8 cellular contexts compared by ENCODE assay signal in the genomic region with DNA sequence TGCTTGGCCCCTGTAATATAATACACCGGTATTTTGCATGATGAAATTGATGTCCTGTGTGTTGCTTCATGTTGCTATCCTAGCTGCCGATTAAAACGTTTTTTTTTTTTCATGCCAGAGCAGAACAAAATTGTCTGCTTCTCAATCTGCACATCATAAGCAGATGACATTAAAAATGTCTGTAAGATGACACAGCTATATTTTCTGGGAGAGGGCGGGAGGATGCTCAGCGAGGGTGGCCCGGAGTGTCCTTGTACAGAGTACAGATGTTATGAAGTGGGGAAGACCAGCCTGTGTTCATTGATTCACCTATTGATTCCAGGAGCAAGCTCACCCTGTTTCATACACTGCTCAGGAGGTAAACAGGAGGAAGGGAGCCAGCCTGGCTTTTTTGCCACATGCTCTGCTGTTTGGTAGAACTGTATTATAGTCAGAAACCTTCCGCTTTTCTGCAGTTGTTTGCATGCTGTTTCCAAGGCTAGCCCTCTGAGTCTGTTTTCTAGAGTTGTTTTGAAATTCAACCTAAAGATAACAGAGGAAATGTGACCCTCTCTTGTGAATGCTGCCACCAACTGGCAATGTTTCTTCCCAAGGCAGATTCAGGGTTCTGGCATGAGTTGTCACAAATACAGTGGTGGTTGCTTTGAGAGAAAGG. TPM values are rescaled to one million over a fixed set of nuclear protein-coding genes. Genes with fewer than 3 reads are reported as not detected.
A peak's percentile ranks its signal among the peaks of the same experiment; 100 is the strongest.
DNase-seq lines count a peak whose midpoint lies in the region; ATAC-seq, FAIRE-seq and TF ChIP-seq lines count a peak whose summit lies in the region.

No MANE protein-coding gene starts in this region.

- H3K4me2 ChIP-seq in A549, result peak overlapping the region; percentile 71

- H3K4me1 ChIP-seq in A549, result peaks cover 36% of the 10 kb centered on the region

- no peak overlapping the region for H3K4me3 ChIP-seq in A549
- no peak overlapping the region for H3K4me3 ChIP-seq in WI38 (ENCODE audit: low read depth, low read length)

- no peak for TF ChIP-seq EP300 in A549 (IDR thresholded peaks at IDR 0.05)

- WGBS in A549 (ENCODE audit: missing lambda C conversion rate), result 4% methylated on average over 7 of the region's 7 CpGs

- peak; percentile 68 for TF ChIP-seq CTCF in A549 (IDR thresholded peaks at IDR 0.05)
- TF ChIP-seq CTCF in WI38 (IDR thresholded peaks at IDR 0.05; ENCODE audit: low read depth, low read length), result peak; percentile 21; the same call in 1 of the 2 replicates

- no peak for TF ChIP-seq POLR2A in A549 (IDR thresholded peaks at IDR 0.05; ENCODE audit: low read length)

- H3K9me3 ChIP-seq in A549, result no peaks in the 10 kb centered on the region

- FAIRE-seq in A549 (lab: Jason Lieb, UNC), result no peak

- TF ChIP-seq RAD21 in A549 (conservative IDR thresholded peaks at IDR 0.05 in 1 of 2, IDR thresholded peaks at IDR 0.05 in 1 of 2), result peak; percentile 69 to 70; a peak in 4 of 5 replicates

- POLR2A ChIA-PET in A549 (lab: Yijun Ruan, JAX), result interaction anchor here (0.6 kb wide), 1 partner anchor 197 kb away, joined by 3 read pairs; no protein-coding TSS in a partner anchor

- ATAC-seq in A549 (peak in 1 of 2 experiments; percentile 53; a peak in 3 of 6 replicates), GM19397 (IDR thresholded peaks at IDR 0.05; ENCODE audit: unreplicated experiment) (no peak), GM21390 (IDR thresholded peaks at IDR 0.05; ENCODE audit: unreplicated experiment) (no peak)

- peak overlapping the region; percentile 50 to 71; a peak in 5 of 6 replicates for H3K27ac ChIP-seq in A549

- DNase-seq in A549 (ENCODE audit: low read depth in 1 of 2, low spot score in 1 of 2) (peak in 1 of 2 experiments; percentile 69), GDM1 (lab: John Stamatoyannopoulos, UW) (peak; percentile 56), NCI-H2107 treated with DMSO at 0.1 percent for 48 hours (lab: John Stamatoyannopoulos, UW; ENCODE audit: unreplicated experiment) (peak; percentile 76), iPS-NIHi7 (ENCODE audit: extremely low spot score) (peak; percentile 32)
- no peak for DNase-seq in activated effector memory CD4-positive, alpha-beta T cell treated with anti-CD3 and anti-CD28 coated beads, Interleukin-2, amount 50 U/mL, for 16 hours

- CTCF ChIA-PET in A549 (lab: Yijun Ruan, JAX), result interaction anchor here (0.9 to 1.2 kb wide), 3 partner anchors 221 to 876 kb away, joined by 3 to 4 read pairs (median 3); no protein-coding TSS in a partner anchor

TF ChIP-seq in A549, 52 proteins besides CTCF, POLR2A, EP300 and RAD21:
- TF ChIP-seq ZFP36 (IDR thresholded peaks at IDR 0.05; ENCODE audit: borderline replicate concordance, partially characterized antibody) (no peak), JUN (IDR thresholded peaks at IDR 0.05) (no peak), JUNB (IDR thresholded peaks at IDR 0.05) (no peak), MAFK (IDR thresholded peaks at IDR 0.05; ENCODE audit: partially characterized antibody) (peak; percentile 41), SMC3 (IDR thresholded peaks at IDR 0.05) (peak; percentile 69)
- TF ChIP-seq, protein P1, sequence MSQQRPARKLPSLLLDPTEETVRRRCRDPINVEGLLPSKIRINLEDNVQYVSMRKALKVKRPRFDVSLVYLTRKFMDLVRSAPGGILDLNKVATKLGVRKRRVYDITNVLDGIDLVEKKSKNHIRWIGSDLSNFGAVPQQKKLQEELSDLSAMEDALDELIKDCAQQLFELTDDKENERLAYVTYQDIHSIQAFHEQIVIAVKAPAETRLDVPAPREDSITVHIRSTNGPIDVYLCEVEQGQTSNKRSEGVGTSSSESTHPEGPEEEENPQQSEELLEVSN (IDR thresholded peaks at IDR 0.05; ENCODE audit: borderline replicate concordance, low read depth), result no peak
- TF ChIP-seq, protein P2, sequence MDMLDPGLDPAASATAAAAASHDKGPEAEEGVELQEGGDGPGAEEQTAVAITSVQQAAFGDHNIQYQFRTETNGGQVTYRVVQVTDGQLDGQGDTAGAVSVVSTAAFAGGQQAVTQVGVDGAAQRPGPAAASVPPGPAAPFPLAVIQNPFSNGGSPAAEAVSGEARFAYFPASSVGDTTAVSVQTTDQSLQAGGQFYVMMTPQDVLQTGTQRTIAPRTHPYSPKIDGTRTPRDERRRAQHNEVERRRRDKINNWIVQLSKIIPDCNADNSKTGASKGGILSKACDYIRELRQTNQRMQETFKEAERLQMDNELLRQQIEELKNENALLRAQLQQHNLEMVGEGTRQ (IDR thresholded peaks at IDR 0.05), result no peak
- TF ChIP-seq, protein P3, sequence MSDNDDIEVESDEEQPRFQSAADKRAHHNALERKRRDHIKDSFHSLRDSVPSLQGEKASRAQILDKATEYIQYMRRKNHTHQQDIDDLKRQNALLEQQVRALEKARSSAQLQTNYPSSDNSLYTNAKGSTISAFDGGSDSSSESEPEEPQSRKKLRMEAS (IDR thresholded peaks at IDR 0.05), result no peak

RNA-seq across cellular contexts. Expression of a gene that starts 4.7 kb away (rescaled TPM):
- 12.3 and 15.6 TPM in 2 replicates for polyA plus RNA-seq in A549 (2011; rRNA removed)
- 7.6 and 12.9 TPM in 2 replicates for polyA plus RNA-seq in A549 (2012; cell fraction: cytosol; rRNA removed)
- 10.8 and 17.5 TPM in 2 replicates for polyA plus RNA-seq in A549 (2012; cell fraction: nucleus; rRNA removed)
- 3.9 to 5.2 TPM (median 4.8 TPM) in 3 replicates for polyA plus RNA-seq in A549 (2017; fragmentation: RNase III; extraction: RNeasy Plus Mini Kit Qiagen cat#74134 plus additional on column Dnase treatment)
- polyA minus RNA-seq in A549 (2011; rRNA and poly(A)+ RNA removed), result 11.7 and 12.6 TPM in 2 replicates
